In the genomic region with DNA sequence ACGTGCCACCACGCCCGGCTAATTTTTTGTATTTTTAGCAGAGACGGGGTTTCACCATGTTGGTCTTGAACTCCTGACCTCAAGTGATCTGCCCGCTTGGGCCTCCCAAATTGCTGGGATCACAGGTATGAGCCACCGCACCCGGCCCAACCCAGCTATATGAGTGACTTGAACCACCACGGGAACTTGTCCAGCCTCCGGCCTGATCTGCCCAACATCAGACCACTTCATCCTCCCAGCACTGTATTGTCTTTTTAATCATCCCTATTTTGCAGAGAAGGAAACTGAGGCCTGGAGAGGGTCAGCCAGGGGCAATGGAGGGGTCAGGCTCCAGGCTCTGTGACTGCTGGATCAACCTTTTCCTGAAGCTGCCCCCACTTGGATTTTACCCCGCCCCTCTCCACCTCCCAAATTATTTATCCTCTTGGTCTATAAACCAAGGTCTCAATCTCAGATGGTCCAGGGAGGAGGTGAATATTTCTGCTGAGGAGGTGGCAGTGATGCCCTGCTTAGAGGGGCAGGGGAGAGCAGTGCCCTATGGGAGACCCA, we compare ENCODE assay signal across 1 cellular context.
TF ChIP-seq lines count a peak whose summit lies in the region.

No MANE protein-coding gene starts in this region.

TF ChIP-seq in IMR-90, 13 proteins besides CTCF, POLR2A, EP300 and RAD21:
- TF ChIP-seq, protein P1, sequence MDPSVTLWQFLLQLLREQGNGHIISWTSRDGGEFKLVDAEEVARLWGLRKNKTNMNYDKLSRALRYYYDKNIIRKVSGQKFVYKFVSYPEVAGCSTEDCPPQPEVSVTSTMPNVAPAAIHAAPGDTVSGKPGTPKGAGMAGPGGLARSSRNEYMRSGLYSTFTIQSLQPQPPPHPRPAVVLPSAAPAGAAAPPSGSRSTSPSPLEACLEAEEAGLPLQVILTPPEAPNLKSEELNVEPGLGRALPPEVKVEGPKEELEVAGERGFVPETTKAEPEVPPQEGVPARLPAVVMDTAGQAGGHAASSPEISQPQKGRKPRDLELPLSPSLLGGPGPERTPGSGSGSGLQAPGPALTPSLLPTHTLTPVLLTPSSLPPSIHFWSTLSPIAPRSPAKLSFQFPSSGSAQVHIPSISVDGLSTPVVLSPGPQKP (IDR thresholded peaks at IDR 0.05; ENCODE audit: borderline replicate concordance, low read depth, low read length) = no peak
- TF ChIP-seq MXI1 (IDR thresholded peaks at IDR 0.05; ENCODE audit: borderline replicate concordance, low read depth, low read length) = no peak
- no peak for TF ChIP-seq BHLHE40 (IDR thresholded peaks at IDR 0.05; ENCODE audit: low read depth, low read length)
- no peak for TF ChIP-seq SMC3 (IDR thresholded peaks at IDR 0.05; ENCODE audit: low read depth, low read length)
- no peak for TF ChIP-seq CEBPB (IDR thresholded peaks at IDR 0.05; ENCODE audit: low read depth, low read length)
- no peak for TF ChIP-seq CHD1 (IDR thresholded peaks at IDR 0.05; ENCODE audit: low read depth, low read length)
- no peak for TF ChIP-seq RCOR1 (IDR thresholded peaks at IDR 0.05; ENCODE audit: insufficient replicate concordance, low read length)
- TF ChIP-seq, protein P2, sequence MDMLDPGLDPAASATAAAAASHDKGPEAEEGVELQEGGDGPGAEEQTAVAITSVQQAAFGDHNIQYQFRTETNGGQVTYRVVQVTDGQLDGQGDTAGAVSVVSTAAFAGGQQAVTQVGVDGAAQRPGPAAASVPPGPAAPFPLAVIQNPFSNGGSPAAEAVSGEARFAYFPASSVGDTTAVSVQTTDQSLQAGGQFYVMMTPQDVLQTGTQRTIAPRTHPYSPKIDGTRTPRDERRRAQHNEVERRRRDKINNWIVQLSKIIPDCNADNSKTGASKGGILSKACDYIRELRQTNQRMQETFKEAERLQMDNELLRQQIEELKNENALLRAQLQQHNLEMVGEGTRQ (IDR thresholded peaks at IDR 0.05; ENCODE audit: low read depth, low read length) = no peak
- TF ChIP-seq MAFK (IDR thresholded peaks at IDR 0.05; ENCODE audit: low read depth, low read length) = no peak
- TF ChIP-seq MAZ (IDR thresholded peaks at IDR 0.05; ENCODE audit: borderline replicate concordance, low read depth, low read length) = no peak
- no peak for TF ChIP-seq NFE2L2 (IDR thresholded peaks at IDR 0.05; ENCODE audit: low read depth, low read length)
- no peak for TF ChIP-seq FOS (IDR thresholded peaks at IDR 0.05; ENCODE audit: low read depth, low read length)
- no peak for TF ChIP-seq RFX5 (IDR thresholded peaks at IDR 0.05; ENCODE audit: low read depth, low read length)
